ENCODE assay signal across 13 cellular contexts in the genomic region with DNA sequence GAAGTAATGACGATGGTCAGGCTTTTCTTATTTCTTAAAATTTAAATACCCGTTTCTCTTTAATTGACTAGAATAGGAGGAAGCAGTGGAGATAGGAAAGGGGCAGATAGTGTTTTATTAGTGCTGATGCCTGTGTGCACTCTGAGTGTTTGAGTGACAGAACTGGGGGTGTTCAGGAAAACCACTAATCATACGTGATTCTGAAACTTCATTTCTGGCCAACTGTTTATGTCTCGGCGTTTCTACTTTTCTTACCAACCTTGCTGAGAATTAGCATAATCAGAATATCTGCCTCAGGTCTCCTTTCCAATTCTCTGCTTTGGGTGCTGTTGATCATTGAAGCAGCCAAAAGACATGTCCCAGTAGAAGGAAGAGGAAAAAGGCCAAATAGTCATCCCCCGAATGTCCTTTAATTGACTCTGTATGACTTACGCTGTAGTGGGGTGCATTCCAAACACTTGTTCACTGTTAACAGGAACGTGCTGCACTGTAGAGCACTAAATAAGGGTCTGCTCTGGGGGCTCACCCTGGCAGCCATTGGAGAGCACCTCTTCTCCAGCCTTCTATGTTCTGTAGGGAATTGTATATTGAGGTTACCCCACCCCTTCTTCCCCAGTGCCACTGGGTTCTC.
DNase-seq lines count a peak whose midpoint lies in the region; ATAC-seq and TF ChIP-seq lines count a peak whose summit lies in the region.
"Had no signal": no experiment of that assay in that cellular context is flagged by ENCODE, and none has a peak within 500 bp of the region (broad histone marks: within the 10 kb centered on the region; RNA-seq: fewer than 3 reads in every experiment).

No MANE protein-coding gene starts in this region.

- no peaks in the 10 kb centered on the region for H3K36me3 Mint-ChIP-seq in naive B cell
- H3K36me3 Mint-ChIP-seq in HFFc6 (ENCODE audit: low read depth): peaks cover 8% of the 10 kb centered on the region

- ATAC-seq in GM21619 (IDR thresholded peaks at IDR 0.05; ENCODE audit: unreplicated experiment) (peak; percentile 81), naive B cell (ENCODE audit: low read depth in 2 of 2) (peak; percentile 47 to 48)

- DNase-seq in GM13976 (ENCODE audit: low spot score) (peak; percentile 73), MV-4-11 (lab: John Stamatoyannopoulos, UW) (peak; percentile 62), naive B cell (no peak), HFFc6 (no peak), GDM1 (lab: John Stamatoyannopoulos, UW) (no peak)
- DNase-seq in stimulated activated CD4-positive, alpha-beta T cell treated with anti-CD3 and anti-CD28 coated beads, Interleukin-4, amount 100 ng/mL, for 4 hours: no peak
- DNase-seq in activated CD8-positive, alpha-beta memory T cell treated with anti-CD3 and anti-CD28 coated beads, Interleukin-2, amount 50 U/mL, for 48 hours: no peak
- DNase-seq: adrenal gland; esophagus squamous epithelium; NCI-H1436; stimulated activated CD4-positive, alpha-beta T cell treated with anti-CD3 and anti-CD28 coated beads, Interleukin-12 subunit alpha, Interleukin-12 subunit beta, amount 100 ng/mL, for 4 hours; transverse colon had no signal

- peaks cover 51 to 74% (median 60%) of the 10 kb centered on the region in 3 donors for H3K4me1 Mint-ChIP-seq in naive B cell
- H3K4me1 Mint-ChIP-seq in HFFc6 (ENCODE audit: low read depth): peaks cover 48% of the 10 kb centered on the region

- in situ Hi-C loops in GM13976 (cut with MboI; ENCODE audit: low sequenced_read_pairs, unreplicated experiment): loop anchor here (25.0 kb wide), 1 partner anchor 1186 kb away; no protein-coding TSS in a partner anchor

- peaks cover 0 to 2% (median 0%) of the 10 kb centered on the region in 7 donors for H3K9me3 Mint-ChIP-seq in naive B cell
- H3K9me3 Mint-ChIP-seq in HFFc6: no peaks in the 10 kb centered on the region

- H3K4me3 Mint-ChIP-seq in naive B cell (peak overlapping the region; percentile 7 to 80 (median 49)), HFFc6 (no peak overlapping the region)

- no peaks in the 10 kb centered on the region for H3K27me3 Mint-ChIP-seq in naive B cell
- peaks cover 3% of the 10 kb centered on the region; the same call in 1 of the 2 replicates for H3K27me3 Mint-ChIP-seq in HFFc6 (ENCODE audit: insufficient read depth)

- TF ChIP-seq CTCF in GM13976 (IDR thresholded peaks at IDR 0.05; ENCODE audit: borderline replicate concordance, control extremely low read depth, extremely low read depth, insufficient read depth, missing control alignments) (no peak), HFFc6 (IDR thresholded peaks at IDR 0.05) (no peak)

- peak overlapping the region; percentile 15 to 77 (median 56) for H3K27ac Mint-ChIP-seq in naive B cell
- no peak overlapping the region for H3K27ac Mint-ChIP-seq in HFFc6

Comparison
In these comparisons a context has a peak if more than half of its experiments do, and no peak if none do; other contexts are left out.
1. DNase-seq: peak in GM13976 (single experiment) and MV-4-11 (single experiment); none in naive B cell (single experiment), HFFc6 (single experiment), stimulated activated CD4-positive, alpha-beta T cell treated with anti-CD3 and anti-CD28 coated beads, Interleukin-4, amount 100 ng/mL, for 4 hours (0 of 2), activated CD8-positive, alpha-beta memory T cell treated with anti-CD3 and anti-CD28 coated beads, Interleukin-2, amount 50 U/mL, for 48 hours (single experiment) and GDM1 (single experiment).